23 cellular contexts compared by ENCODE assay signal in genomic region chr22:38041760-38042584, GRCh38. TPM values are rescaled to one million over a fixed set of nuclear protein-coding genes. Genes with fewer than 3 reads are reported as not detected.
DNase-seq lines count a peak whose midpoint lies in the region; TF ChIP-seq lines count a peak whose summit lies in the region.
"Had no signal": no experiment of that assay in that cellular context is flagged by ENCODE, and none has a peak within 500 bp of the region (broad histone marks: within the 10 kb centered on the region; RNA-seq: fewer than 3 reads in every experiment).

No MANE protein-coding gene starts in this region.

- DNase-seq in GDM1 (lab: John Stamatoyannopoulos, UW) (peak; percentile 25), NB4 (ENCODE audit: low read depth) (peak; percentile 78), dorsolateral prefrontal cortex (no peak), osteoblast (ENCODE audit: insufficient read length, low spot score, missing footprints) (peak; percentile 26), dermis blood vessel endothelial cell (no peak), A172 (ENCODE audit: low spot score) (no peak), nephron progenitor cell (no peak)
- DNase-seq in stimulated activated naive CD4-positive, alpha-beta T cell (lab: John Stamatoyannopoulos, UW) = no peak
- DNase-seq: activated B cell treated with CpG ODN at 0.5 μM for 24 hours; activated naive CD8-positive, alpha-beta T cell treated with anti-CD3 and anti-CD28 coated beads, Interleukin-2, amount 10 ng/mL, durations not matched to agents 7 days and 5 days; activated T-cell treated with anti-CD3 and anti-CD28 coated beads, Interleukin-2, amount 50 U/mL, for 72 hours; esophagus squamous epithelium; HFFc6; NCI-H146; NCI-H2227 treated with DMSO at 0.1 percent for 48 hours; stimulated activated CD4-positive, alpha-beta T cell treated with anti-CD3 and anti-CD28 coated beads, Interleukin-2, amount 100 ng/mL, for 48 hours; T-cell had no signal

- H3K27ac ChIP-seq in dorsolateral prefrontal cortex (peak overlapping the region in 56 of 59 donors; percentile 38 to 100 (median 99)), osteoblast (ENCODE audit: low read depth, low read length) (no peak overlapping the region)
- H3K27ac ChIP-seq: esophagus squamous epithelium, ovary had no signal

- H3K27me3 Mint-ChIP-seq in nephron progenitor cell (ENCODE audit: low read depth, poor library complexity) = no peaks in the 10 kb centered on the region
- H3K27me3 Mint-ChIP-seq: activated naive CD8-positive, alpha-beta T cell treated with anti-CD3 and anti-CD28 coated beads, Interleukin-2, amount 10 ng/mL, durations not matched to agents 7 days and 5 days had no signal

- H3K4me3 ChIP-seq in NB4 (ENCODE audit: low read depth, low read length) (peak overlapping the region; percentile 9), dorsolateral prefrontal cortex (no peak overlapping the region), osteoblast (ENCODE audit: insufficient read depth, low read length) (no peak overlapping the region)
- H3K4me3 ChIP-seq: esophagus squamous epithelium, GM12878, ovary had no signal

- no peaks in the 10 kb centered on the region for H3K36me3 ChIP-seq in osteoblast (ENCODE audit: insufficient read depth, low read length)
- H3K36me3 ChIP-seq: esophagus squamous epithelium, ovary had no signal

- H3K4me1 ChIP-seq in osteoblast (ENCODE audit: insufficient read depth, low read length) = no peaks in the 10 kb centered on the region
- H3K4me1 ChIP-seq: esophagus squamous epithelium had no signal

- H3K9me3 ChIP-seq in osteoblast (ENCODE audit: low read depth, low read length) = no peaks in the 10 kb centered on the region
- H3K9me3 ChIP-seq: esophagus squamous epithelium, ovary had no signal

- H3K9me3 Mint-ChIP-seq in nephron progenitor cell = no peaks in the 10 kb centered on the region
- H3K9me3 Mint-ChIP-seq: activated B cell treated with CpG ODN at 0.5 μM for 24 hours; activated naive CD8-positive, alpha-beta T cell treated with anti-CD3 and anti-CD28 coated beads, Interleukin-2, amount 10 ng/mL, durations not matched to agents 7 days and 5 days; activated T-cell treated with anti-CD3 and anti-CD28 coated beads, Interleukin-2, amount 50 U/mL, for 72 hours; HFFc6; T-cell had no signal

- H4K20me1 ChIP-seq in osteoblast (ENCODE audit: insufficient read depth, low read length) = no peaks in the 10 kb centered on the region

- H3K4me2 ChIP-seq in osteoblast (ENCODE audit: insufficient read depth, low read length) = no peak overlapping the region

- no peak for TF ChIP-seq POLR2A in NB4 (IDR thresholded peaks at IDR 0.05; ENCODE audit: extremely low read depth, insufficient read length)

- H3K79me2 ChIP-seq in osteoblast (ENCODE audit: insufficient read depth, low read length) = no peaks in the 10 kb centered on the region

- no peak overlapping the region for H3K27ac Mint-ChIP-seq in nephron progenitor cell
- H3K27ac Mint-ChIP-seq: activated B cell treated with CpG ODN at 0.5 μM for 24 hours; activated naive CD8-positive, alpha-beta T cell treated with anti-CD3 and anti-CD28 coated beads, Interleukin-2, amount 10 ng/mL, durations not matched to agents 7 days and 5 days; activated T-cell treated with anti-CD3 and anti-CD28 coated beads, Interleukin-2, amount 50 U/mL, for 72 hours; HFFc6; T-cell had no signal

- H2AFZ ChIP-seq in osteoblast (ENCODE audit: low read length) = no peak overlapping the region

- no peaks in the 10 kb centered on the region for H3K27me3 ChIP-seq in dorsolateral prefrontal cortex
- no peaks in the 10 kb centered on the region for H3K27me3 ChIP-seq in osteoblast (ENCODE audit: insufficient read depth, low read length)
- H3K27me3 ChIP-seq: ovary had no signal

- H3K36me3 Mint-ChIP-seq in nephron progenitor cell (ENCODE audit: low read depth) = no peaks in the 10 kb centered on the region
- H3K36me3 Mint-ChIP-seq: activated naive CD8-positive, alpha-beta T cell treated with anti-CD3 and anti-CD28 coated beads, Interleukin-2, amount 10 ng/mL, durations not matched to agents 7 days and 5 days; T-cell had no signal

- peaks cover 49% of the 10 kb centered on the region for H3K4me1 Mint-ChIP-seq in nephron progenitor cell
- H3K4me1 Mint-ChIP-seq: activated naive CD8-positive, alpha-beta T cell treated with anti-CD3 and anti-CD28 coated beads, Interleukin-2, amount 10 ng/mL, durations not matched to agents 7 days and 5 days; T-cell had no signal

- intact Hi-C loops in dorsolateral prefrontal cortex (cut with DNase I) = no loop called here

- TF ChIP-seq CTCF in NB4 (IDR thresholded peaks at IDR 0.05; ENCODE audit: low read depth, low read length) = no peak
- no peak for TF ChIP-seq CTCF in dorsolateral prefrontal cortex (IDR thresholded peaks at IDR 0.05 in 54 of 56, conservative IDR thresholded peaks at IDR 0.05 in 2 of 56; ENCODE audit: low read depth in 1 of 56, partially characterized antibody in 56 of 56)
- no peak for TF ChIP-seq CTCF in osteoblast (IDR thresholded peaks at IDR 0.05; ENCODE audit: extremely low read depth, low read depth, low read length)
- no peak for TF ChIP-seq CTCF in nephron progenitor cell (IDR thresholded peaks at IDR 0.05)

- H3K4me3 Mint-ChIP-seq in nephron progenitor cell = no peak overlapping the region
- H3K4me3 Mint-ChIP-seq: activated B cell treated with CpG ODN at 0.5 μM for 24 hours; activated naive CD8-positive, alpha-beta T cell treated with anti-CD3 and anti-CD28 coated beads, Interleukin-2, amount 10 ng/mL, durations not matched to agents 7 days and 5 days; activated T-cell treated with anti-CD3 and anti-CD28 coated beads, Interleukin-2, amount 50 U/mL, for 72 hours; HFFc6; T-cell had no signal

RNA-seq across cellular contexts. Expression of gene PICK1, which starts 15.2 kb away (rescaled TPM):
- 100 to 1,000 TPM in 12 of 120 experiments, 10 to 100 TPM in 108; 45.5 to 186 (median 75.9) TPM for total RNA-seq in dorsolateral prefrontal cortex
- total RNA-seq in osteoblast = 14.4 and 15.6 TPM in 2 replicates
- total RNA-seq in dermis blood vessel endothelial cell = 15.5 and 18.7 TPM in 2 replicates
- 6.5 and 10.7 TPM in 2 replicates for total RNA-seq in A172 (2014; rRNA removed; shearing (Covaris generic))

RNA-seq across cellular contexts. Expression of gene SLC16A8, which starts 42.0 kb away (rescaled TPM):
- total RNA-seq in dorsolateral prefrontal cortex (1 to 10 TPM in 92 of 120 experiments, under 1 TPM in 20, not detected in 8; 0.35 to 9.3 (median 1.9) TPM), osteoblast (not detected in 2 replicates), dermis blood vessel endothelial cell (0.05 TPM in 1 of 2 replicates, not detected in the other)
- not detected in 2 replicates for total RNA-seq in A172 (2014; rRNA removed; shearing (Covaris generic))
- total RNA-seq: activated B cell treated with CpG ODN at 0.5 μM for 24 hours; activated naive CD8-positive, alpha-beta T cell treated with anti-CD3 and anti-CD28 coated beads, Interleukin-2, amount 10 ng/mL, durations not matched to agents 7 days and 5 days; activated T-cell treated with anti-CD3 and anti-CD28 coated beads, Interleukin-2, amount 50 U/mL, for 72 hours; esophagus squamous epithelium; G401; GM12878; HFFc6; LHCN-M2; liver; RPMI7951 had no signal

RNA-seq across cellular contexts. Expression of gene SOX10, which starts 57.6 kb away (rescaled TPM):
- total RNA-seq in dorsolateral prefrontal cortex (100 to 1,000 TPM in 35 of 120 experiments, 10 to 100 TPM in 85; 19.6 to 299 (median 76.3) TPM), osteoblast (not detected in 2 replicates), dermis blood vessel endothelial cell (not detected in 2 replicates)
- not detected in 2 replicates for total RNA-seq in A172 (2014; rRNA removed; shearing (Covaris generic))
- total RNA-seq: activated B cell treated with CpG ODN at 0.5 μM for 24 hours; activated naive CD8-positive, alpha-beta T cell treated with anti-CD3 and anti-CD28 coated beads, Interleukin-2, amount 10 ng/mL, durations not matched to agents 7 days and 5 days; activated T-cell treated with anti-CD3 and anti-CD28 coated beads, Interleukin-2, amount 50 U/mL, for 72 hours; G401; GM12878; HFFc6; LHCN-M2; T-cell had no signal

Comparison
In these comparisons a context has a peak if more than half of its experiments do, and no peak if none do; other contexts are left out.
1. DNase-seq: peak in GDM1 (single experiment), NB4 (single experiment) and osteoblast (single experiment); none in dorsolateral prefrontal cortex (0 of 10), dermis blood vessel endothelial cell (single experiment), stimulated activated naive CD4-positive, alpha-beta T cell (0 of 6), A172 (single experiment) and nephron progenitor cell (single experiment).
2. RNA of gene SOX10, which starts 57.6 kb away (total RNA-seq): 19.6 to 299 TPM in dorsolateral prefrontal cortex; not detected in osteoblast, not detected in dermis blood vessel endothelial cell and not detected in A172; every median in the first group is over 10 times any median in the second.